In the genomic region with DNA sequence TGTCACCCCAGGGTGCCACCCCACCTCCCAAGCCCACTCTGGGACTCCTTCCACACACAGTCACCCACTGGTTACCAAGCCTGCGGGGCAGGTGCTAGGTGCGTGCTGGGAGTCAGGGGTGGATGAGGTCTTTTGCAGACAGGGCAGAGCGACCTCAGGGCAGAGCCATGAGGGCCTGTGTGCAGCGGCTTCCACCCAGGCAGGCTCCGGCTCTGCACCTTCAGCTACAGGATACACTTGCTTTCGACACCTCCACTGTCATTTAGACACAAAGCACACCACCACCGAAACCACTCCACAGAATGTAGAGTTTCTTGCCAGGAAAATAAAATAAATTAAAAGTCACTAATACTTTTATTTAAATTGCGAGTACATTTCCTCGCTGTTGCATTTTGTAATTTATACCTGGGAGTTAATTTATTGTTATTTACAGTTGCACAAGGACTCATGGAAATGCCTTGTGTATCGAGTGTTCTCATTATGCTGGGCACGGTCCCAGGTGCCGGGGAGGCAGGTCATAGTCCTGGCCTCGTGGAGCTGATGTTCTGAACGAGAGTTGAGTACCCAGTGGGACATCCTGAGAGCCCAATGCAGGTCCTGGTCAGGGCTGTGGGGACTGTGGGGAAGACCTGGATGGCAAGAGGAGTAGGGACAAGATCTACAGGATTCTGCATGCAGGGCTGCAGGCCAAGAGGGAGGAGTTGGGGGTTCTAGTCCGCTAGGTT, we compare ENCODE assay signal across 23 cellular contexts.
A peak's percentile ranks its signal among the peaks of the same experiment; 100 is the strongest.
DNase-seq lines count a peak whose midpoint lies in the region; ATAC-seq, FAIRE-seq and TF ChIP-seq lines count a peak whose summit lies in the region.
"Had no signal": no experiment of that assay in that cellular context is flagged by ENCODE, and none has a peak within 500 bp of the region (broad histone marks: within the 10 kb centered on the region; RNA-seq: fewer than 3 reads in every experiment).

No MANE protein-coding gene starts in this region.

- no peak overlapping the region for H2BK15ac ChIP-seq in neuronal stem cell (ENCODE audit: low read length)

- H3K23ac ChIP-seq in neuronal stem cell (ENCODE audit: low read depth, low read length, poor library complexity) = no peak overlapping the region

- peak overlapping the region; percentile 63 for H3K18ac ChIP-seq in neuronal stem cell (ENCODE audit: low read length)

- H3K79me2 ChIP-seq in Karpas-422 (ENCODE audit: low read length) = peaks cover 89% of the 10 kb centered on the region

- no peak overlapping the region for H3K4ac ChIP-seq in neuronal stem cell (ENCODE audit: low read length)

- H3K27ac ChIP-seq in BLaER1 (peak overlapping the region; percentile 72), Karpas-422 (ENCODE audit: low read length) (peak overlapping the region; percentile 43), heart left ventricle (peak overlapping the region in 11 of 12 donors; percentile 27 to 90 (median 74)), neuronal stem cell (replicated peaks; ENCODE audit: low read length) (no peak overlapping the region), kidney (ENCODE audit: low read depth in 2 of 2, low read length in 2 of 2) (no peak overlapping the region)
- H3K27ac ChIP-seq: GM23248, prostate gland, SJSA1, vagina had no signal

- peak overlapping the region; percentile 25 for H3K14ac ChIP-seq in neuronal stem cell (ENCODE audit: low read length)

- intact Hi-C loops in heart left ventricle (cut with DNase I) = no loop called here
- intact Hi-C loops in kidney (cut with DNase I) = no loop called here

- H3K36me3 ChIP-seq in BLaER1 = peaks cover 19% of the 10 kb centered on the region
- no peaks in the 10 kb centered on the region for H3K36me3 ChIP-seq in Karpas-422 (ENCODE audit: insufficient read depth, low read length)
- H3K36me3 ChIP-seq in heart left ventricle = no peaks in the 10 kb centered on the region
- peaks cover 0 to 2% of the 10 kb centered on the region in 2 donors for H3K36me3 ChIP-seq in neuronal stem cell (replicated peaks in 1 of 2; ENCODE audit: control insufficient read depth in 2 of 2, insufficient read depth in 2 of 2, low read length in 2 of 2)
- no peaks in the 10 kb centered on the region for H3K36me3 ChIP-seq in kidney (ENCODE audit: control insufficient read depth in 1 of 2, insufficient read depth in 2 of 2, low read length in 2 of 2)
- H3K36me3 ChIP-seq: prostate gland, SJSA1, vagina had no signal

- TF ChIP-seq POLR2A in heart left ventricle (IDR thresholded peaks at IDR 0.05) = no peak

- peaks cover 8% of the 10 kb centered on the region for H3K79me1 ChIP-seq in neuronal stem cell (ENCODE audit: low read depth, low read length)

- H3K4me1 ChIP-seq in BLaER1 = peaks cover 100% of the 10 kb centered on the region
- peaks cover 82% of the 10 kb centered on the region for H3K4me1 ChIP-seq in Karpas-422 (ENCODE audit: low read length)
- peaks cover 2 to 84% (median 59%) of the 10 kb centered on the region in 12 donors for H3K4me1 ChIP-seq in heart left ventricle
- peaks cover 12 to 15% of the 10 kb centered on the region in 2 donors for H3K4me1 ChIP-seq in neuronal stem cell (ENCODE audit: control insufficient read depth in 2 of 2, insufficient read depth in 1 of 2, low read depth in 1 of 2, low read length in 2 of 2)
- H3K4me1 ChIP-seq in kidney (ENCODE audit: control insufficient read depth in 1 of 2, insufficient read depth in 1 of 2, low read depth in 1 of 2, low read length in 2 of 2) = peaks cover 28 to 37% of the 10 kb centered on the region in 2 donors

- H4K20me1 ChIP-seq in BLaER1 (peaks cover 31% of the 10 kb centered on the region), Karpas-422 (ENCODE audit: insufficient read depth, low read depth, low read length) (no peaks in the 10 kb centered on the region)

- no peak overlapping the region for H4K8ac ChIP-seq in neuronal stem cell (ENCODE audit: low read depth, low read length)

- FAIRE-seq in kidney (lab: Jason Lieb, UNC) (no peak), frontal cortex (lab: Jason Lieb, UNC) (no peak)
- FAIRE-seq: endothelial cell of umbilical vein, K562 had no signal

- H2BK5ac ChIP-seq in neuronal stem cell (ENCODE audit: low read length) = no peak overlapping the region

- TF ChIP-seq CTCF in heart left ventricle (IDR thresholded peaks at IDR 0.05) = no peak
- no peak for TF ChIP-seq CTCF in kidney (IDR thresholded peaks at IDR 0.05; ENCODE audit: borderline replicate concordance, extremely low read depth, insufficient read depth)

- peak overlapping the region; percentile 79 for H3K4me2 ChIP-seq in BLaER1
- no peak overlapping the region for H3K4me2 ChIP-seq in Karpas-422 (ENCODE audit: low read depth, low read length, poor library complexity, severe bottlenecking)
- H3K4me2 ChIP-seq in neuronal stem cell (ENCODE audit: insufficient read depth, low read length, poor library complexity, severe bottlenecking) = no peak overlapping the region

- H2AFZ ChIP-seq in Karpas-422 (ENCODE audit: low read length) (no peak overlapping the region), neuronal stem cell (ENCODE audit: low read length) (no peak overlapping the region)
- H2AFZ ChIP-seq: GM23248 had no signal

- no peak overlapping the region for H2BK12ac ChIP-seq in neuronal stem cell (ENCODE audit: low read length)

- ATAC-seq in heart left ventricle (peak; percentile 33 to 68 (median 56)), GM21576 (IDR thresholded peaks at IDR 0.05; ENCODE audit: unreplicated experiment) (no peak)
- ATAC-seq: K562; naive thymus-derived CD8-positive, alpha-beta T cell had no signal

- WGBS in heart left ventricle, 4 donors = 57 to 75% (median 63%) methylated on average over 15 of the region's 15 CpGs
- no CpG with 5 or more reads among the region's 15 CpGs for WGBS in neuronal stem cell (ENCODE audit: extremely low coverage in 2 of 2, insufficient read length in 2 of 2, insufficient replicate concordance in 1 of 2), 2 donors

- DNase-seq in Karpas-422 (no peak), heart left ventricle (peak in 2 of 5 donors; percentile 54 to 72), neuronal stem cell (ENCODE audit: low spot score) (no peak), cerebellar nuclear complex (lab: John Stamatoyannopoulos, UW) (no peak), kidney (no peak), frontal cortex (ENCODE audit: low spot score in 2 of 2) (no peak)
- DNase-seq: activated CD4-positive, alpha-beta T cell treated with anti-CD3 and anti-CD28 coated beads, Interleukin-2, amount 50 U/mL, for 4 hours; activated gamma-delta T cell; GM23248; hippocampal formation; islet precursor cell; naive thymus-derived CD8-positive, alpha-beta T cell; NCI-H1694 treated with DMSO at 0.1 percent for 48 hours; OCI-M1; stimulated activated CD4-positive, alpha-beta T cell treated with anti-CD3 and anti-CD28 coated beads, Interleukin-12 subunit alpha, Interleukin-12 subunit beta, amount 100 ng/mL, for 4 hours; T-helper 2 cell had no signal

- no peak overlapping the region for H3K4me3 ChIP-seq in BLaER1
- no peak overlapping the region for H3K4me3 ChIP-seq in Karpas-422 (ENCODE audit: low read length)
- no peak overlapping the region for H3K4me3 ChIP-seq in heart left ventricle
- H3K4me3 ChIP-seq in neuronal stem cell (ENCODE audit: low read length in 2 of 2) = no peak overlapping the region
- no peak overlapping the region for H3K4me3 ChIP-seq in kidney (ENCODE audit: low read length in 2 of 2)
- H3K4me3 ChIP-seq: GM23248, K562, prostate gland, SJSA1, vagina had no signal

- H4K91ac ChIP-seq in neuronal stem cell (ENCODE audit: low read depth, low read length, poor library complexity) = no peak overlapping the region

- H3K9ac ChIP-seq in BLaER1 (peak overlapping the region; percentile 33; the same call in 1 of the 2 replicates), Karpas-422 (ENCODE audit: low read length) (no peak overlapping the region), neuronal stem cell (ENCODE audit: low read depth, low read length, poor library complexity) (no peak overlapping the region), kidney (ENCODE audit: low read length in 2 of 2) (no peak overlapping the region)
- H3K9ac ChIP-seq: GM23248 had no signal

- H3K9me3 ChIP-seq in BLaER1 (no peaks in the 10 kb centered on the region), Karpas-422 (ENCODE audit: low read length) (no peaks in the 10 kb centered on the region), heart left ventricle (no peaks in the 10 kb centered on the region), neuronal stem cell (replicated peaks in 1 of 2; ENCODE audit: control insufficient read depth in 2 of 2, insufficient read depth in 1 of 2, low read depth in 1 of 2, low read length in 2 of 2) (peaks cover 0 to 3% of the 10 kb centered on the region in 2 donors), kidney (ENCODE audit: control insufficient read depth in 1 of 2, low read length in 2 of 2) (no peaks in the 10 kb centered on the region)
- H3K9me3 ChIP-seq: prostate gland, SJSA1, vagina had no signal

- H3K9me2 ChIP-seq in Karpas-422 (replicated peaks; ENCODE audit: insufficient read depth, low read length) = no peaks in the 10 kb centered on the region

- no peak overlapping the region for H2BK120ac ChIP-seq in neuronal stem cell (ENCODE audit: low read depth, low read length)

- H2AK5ac ChIP-seq in neuronal stem cell (ENCODE audit: low read depth, low read length) = no peak overlapping the region

- H3K27me3 ChIP-seq in BLaER1 (no peaks in the 10 kb centered on the region), Karpas-422 (ENCODE audit: low read length) (no peaks in the 10 kb centered on the region), heart left ventricle (no peaks in the 10 kb centered on the region), neuronal stem cell (ENCODE audit: control insufficient read depth in 3 of 3, insufficient read depth in 3 of 3, low read depth in 1 of 3, low read length in 3 of 3) (no peaks in the 10 kb centered on the region)
- H3K27me3 ChIP-seq: SJSA1, vagina had no signal

Comparison
In these comparisons a context has a peak if more than half of its experiments do, and no peak if none do; other contexts are left out.
1. H3K27ac ChIP-seq: peak in BLaER1 (single experiment), Karpas-422 (single experiment) and heart left ventricle (11 of 12); none in neuronal stem cell (single experiment) and kidney (0 of 2).